14 cellular contexts compared by ENCODE assay signal in genomic region chr13:77896536-77896935, GRCh38. TPM values are rescaled to one million over a fixed set of nuclear protein-coding genes. Genes with fewer than 3 reads are reported as not detected.
A peak's percentile ranks its signal among the peaks of the same experiment; 100 is the strongest.
DNase-seq lines count a peak whose midpoint lies in the region; ATAC-seq and TF ChIP-seq lines count a peak whose summit lies in the region.
"Had no signal": no experiment of that assay in that cellular context is flagged by ENCODE, and none has a peak within 500 bp of the region (broad histone marks: within the 10 kb centered on the region; RNA-seq: fewer than 3 reads in every experiment).

No MANE protein-coding gene starts in this region.

- no peak overlapping the region for H3K27ac Mint-ChIP-seq in neural progenitor cell
- H3K27ac Mint-ChIP-seq: CD4-positive, alpha-beta memory T cell had no signal

- H3K79me2 ChIP-seq in neural progenitor cell (ENCODE audit: low read depth): no peaks in the 10 kb centered on the region

- H3K9me3 Mint-ChIP-seq in neural progenitor cell: peaks cover 2% of the 10 kb centered on the region

- H3K27ac ChIP-seq in body of pancreas (peak overlapping the region in 1 of 4 donors; percentile 44), neural progenitor cell (no peak overlapping the region), transverse colon (peak overlapping the region in 3 of 4 donors; percentile 23 to 52 (median 47))
- H3K27ac ChIP-seq: VCaP had no signal

- no peak for TF ChIP-seq CTCF in body of pancreas (IDR thresholded peaks at IDR 0.05)
- no peak for TF ChIP-seq CTCF in neural progenitor cell (IDR thresholded peaks at IDR 0.05)
- TF ChIP-seq CTCF in transverse colon (IDR thresholded peaks at IDR 0.05): no peak

- no peak overlapping the region for H3K4me2 ChIP-seq in neural progenitor cell
- H3K4me2 ChIP-seq: SK-N-SH had no signal

- WGBS in body of pancreas, 2 donors: 66% methylated on average over 8 of the region's 8 CpGs
- WGBS in transverse colon (ENCODE audit: low coverage in 1 of 2), 2 donors: 77 to 89% methylated on average over 5 to 8 of the region's 8 CpGs

- no peaks in the 10 kb centered on the region for H3K36me3 Mint-ChIP-seq in neural progenitor cell
- H3K36me3 Mint-ChIP-seq: CD4-positive, alpha-beta memory T cell had no signal

- ATAC-seq in body of pancreas (peak; percentile 63), GM19324 (IDR thresholded peaks at IDR 0.05; ENCODE audit: low FRiP score, unreplicated experiment) (no peak)
- ATAC-seq in activated CD4-positive, CD25-positive, alpha-beta regulatory T cell treated with anti-CD3 and anti-CD28 coated beads, Interleukin-2, amount 50 U/mL, for 24 hours: no peak

- no peaks in the 10 kb centered on the region for H3K9me3 ChIP-seq in body of pancreas
- H3K9me3 ChIP-seq in neural progenitor cell (ENCODE audit: low read depth): no peaks in the 10 kb centered on the region
- no peaks in the 10 kb centered on the region for H3K9me3 ChIP-seq in transverse colon
- H3K9me3 ChIP-seq: pancreas, SK-N-SH had no signal

- TF ChIP-seq POLR2A in body of pancreas (IDR thresholded peaks at IDR 0.05) (no peak), transverse colon (IDR thresholded peaks at IDR 0.05) (no peak)

- in situ Hi-C loops in transverse colon (cut with MboI; ENCODE audit: low pct_ligation_motif_present in 1 of 4, low pct_unique_long_range_greater_than_20kb in 1 of 4, low sequenced_read_pairs in 3 of 4): no loop called here

- DNase-seq in body of pancreas: peak in 3 of 4 donors; percentile 14 to 33 (median 21)
- DNase-seq in globus pallidus (ENCODE audit: low spot score): peak; percentile 29
- DNase-seq in neural progenitor cell (ENCODE audit: low spot score): no peak
- DNase-seq in transverse colon: no peak
- no peak for DNase-seq in pons (ENCODE audit: low spot score)
- no peak for DNase-seq in activated CD4-positive, alpha-beta T cell treated with anti-CD3 and anti-CD28 coated beads for 4 hours
- DNase-seq: CD4-positive, alpha-beta memory T cell; MM.1S; NCI-H2171; pancreas; SK-N-SH had no signal

- no peak overlapping the region for H3K4me3 Mint-ChIP-seq in neural progenitor cell
- H3K4me3 Mint-ChIP-seq: CD4-positive, alpha-beta memory T cell had no signal

- peak overlapping the region; percentile 63 for H2AFZ ChIP-seq in neural progenitor cell (replicated peaks)

- H3K27me3 ChIP-seq in body of pancreas: no peaks in the 10 kb centered on the region
- H3K27me3 ChIP-seq in neural progenitor cell: no peaks in the 10 kb centered on the region
- H3K27me3 ChIP-seq in transverse colon: no peaks in the 10 kb centered on the region
- H3K27me3 ChIP-seq: pancreas had no signal

- intact Hi-C loops in body of pancreas (cut with DNase I) (no loop called here), transverse colon (cut with DNase I; ENCODE audit: low total_unique reads) (no loop called here)

- no peaks in the 10 kb centered on the region for H3F3A ChIP-seq in neural progenitor cell (ENCODE audit: low read depth)

- no peaks in the 10 kb centered on the region for H3K27me3 Mint-ChIP-seq in neural progenitor cell (ENCODE audit: insufficient read depth, low read depth)

- H3K4me1 ChIP-seq in body of pancreas (no peaks in the 10 kb centered on the region), neural progenitor cell (peaks cover 3% of the 10 kb centered on the region), transverse colon (no peaks in the 10 kb centered on the region)
- H3K4me1 ChIP-seq: pancreas had no signal

- no peak overlapping the region for H3K4me3 ChIP-seq in body of pancreas
- no peak overlapping the region for H3K4me3 ChIP-seq in neural progenitor cell
- no peak overlapping the region for H3K4me3 ChIP-seq in transverse colon
- H3K4me3 ChIP-seq: pancreas had no signal

- H3K36me3 ChIP-seq in body of pancreas (replicated peaks in 1 of 2; ENCODE audit: insufficient read depth in 1 of 2, low read depth in 2 of 2): no peaks in the 10 kb centered on the region
- H3K36me3 ChIP-seq in neural progenitor cell: no peaks in the 10 kb centered on the region
- no peaks in the 10 kb centered on the region for H3K36me3 ChIP-seq in transverse colon
- H3K36me3 ChIP-seq: pancreas had no signal

- no peak for TF ChIP-seq EP300 in transverse colon (IDR thresholded peaks at IDR 0.05; ENCODE audit: low read depth)

- H4K20me1 ChIP-seq in neural progenitor cell (ENCODE audit: low read depth): no peaks in the 10 kb centered on the region

- H3K9ac ChIP-seq in neural progenitor cell: no peak overlapping the region
- H3K9ac ChIP-seq: SK-N-SH had no signal

- peaks cover 19% of the 10 kb centered on the region for H3K4me1 Mint-ChIP-seq in neural progenitor cell
- H3K4me1 Mint-ChIP-seq: CD4-positive, alpha-beta memory T cell had no signal

RNA-seq across cellular contexts. Expression of gene EDNRB, which starts 22.1 kb away (rescaled TPM):
- total RNA-seq in body of pancreas: 10 to 100 TPM; 23.1 to 28.7 TPM
- 2.0 and 2.2 TPM in 2 replicates for total RNA-seq in neural progenitor cell (ENCODE audit: low replicate concordance)
- 10 to 100 TPM in 2 of 4 donors, 1 to 10 TPM in 2; 5.5 to 14.6 (median 8.8) TPM for total RNA-seq in transverse colon
- total RNA-seq: CD4-positive, alpha-beta memory T cell had no signal

Comparison
In these comparisons a context has a peak if more than half of its experiments do, and no peak if none do; other contexts are left out.
1. DNase-seq: peak in body of pancreas (3 of 4) and globus pallidus (single experiment); none in neural progenitor cell (single experiment), transverse colon (single experiment), pons (single experiment) and activated CD4-positive, alpha-beta T cell treated with anti-CD3 and anti-CD28 coated beads for 4 hours (0 of 2).